Comparison of ENCODE assay signal across 17 cellular contexts in the genomic region with DNA sequence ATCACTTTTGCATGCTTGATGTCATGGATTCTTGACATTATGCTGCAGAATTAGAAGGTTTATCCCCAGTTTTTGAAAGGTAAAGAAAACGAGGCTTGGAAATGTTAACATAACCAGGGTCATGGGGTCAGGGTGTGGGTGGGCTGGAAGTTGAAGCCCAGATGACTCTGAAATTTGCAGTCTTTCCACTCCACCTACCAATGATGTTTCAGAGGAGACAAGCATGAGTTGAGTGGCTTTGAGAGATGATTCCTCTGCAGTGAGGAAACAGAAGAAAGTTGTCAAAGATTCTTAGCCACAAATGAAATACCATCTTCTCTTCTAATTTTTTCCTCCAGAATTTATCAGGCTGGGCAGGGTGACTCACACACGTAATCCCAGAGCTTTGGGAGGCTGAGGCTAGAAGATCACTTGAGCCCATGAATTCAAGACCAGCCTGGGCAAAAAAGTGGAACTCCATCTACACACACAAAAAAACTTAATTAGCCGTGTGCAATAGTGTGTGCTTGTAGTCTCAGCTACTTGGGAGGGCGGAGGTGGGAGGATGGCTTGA.
"Had no signal": no experiment of that assay in that cellular context is flagged by ENCODE, and none has a peak within 500 bp of the region (broad histone marks: within the 10 kb centered on the region; RNA-seq: fewer than 3 reads in every experiment).

No MANE protein-coding gene starts in this region.

- H3K27ac ChIP-seq: epithelial cell of prostate, right lobe of liver, suprapubic skin had no signal

- H3K4me3 Mint-ChIP-seq: activated CD4-positive, alpha-beta T cell treated with anti-CD3 and anti-CD28 coated beads, Interleukin-2, amount 10 ng/mL, durations not matched to agents 24 days and 14 days; activated CD8-positive, alpha-beta T cell treated with anti-CD3 and anti-CD28 coated beads, Interleukin-2, amount 10 ng/mL, durations not matched to agents 7 days and 5 days; activated naive CD8-positive, alpha-beta T cell; nephron had no signal

- H3K27me3 ChIP-seq: right lobe of liver, suprapubic skin had no signal

- DNase-seq: activated CD4-positive, alpha-beta T cell treated with anti-CD3 and anti-CD28 coated beads, Interleukin-2, amount 10 ng/mL, durations not matched to agents 24 days and 14 days; activated CD4-positive, CD25-positive, alpha-beta regulatory T cell; activated CD8-positive, alpha-beta memory T cell treated with anti-CD3 and anti-CD28 coated beads, Interleukin-2, amount 50 U/mL, for 4 hours; activated CD8-positive, alpha-beta T cell treated with anti-CD3 and anti-CD28 coated beads, Interleukin-2, amount 10 ng/mL, durations not matched to agents 7 days and 5 days; activated effector memory CD4-positive, alpha-beta T cell treated with anti-CD3 and anti-CD28 coated beads, Interleukin-2, amount 50 U/mL, for 16 hours; activated T-cell treated with anti-CD3 and anti-CD28 coated beads, Interleukin-2, amount 50 U/mL, for 48 hours; cerebellar nuclear complex; dermis blood vessel endothelial cell; occipital lobe; right lobe of liver; stimulated activated naive CD8-positive, alpha-beta T cell treated with anti-CD3 and anti-CD28 coated beads, Interleukin-15, Interleukin-2, amounts not matched to agents 100 U/mL and 50 U/mL, for 24 hours; trophoblast cell had no signal

- H3K9me3 ChIP-seq: right lobe of liver, suprapubic skin had no signal

- H3K27me3 Mint-ChIP-seq: activated CD4-positive, alpha-beta T cell treated with anti-CD3 and anti-CD28 coated beads, Interleukin-2, amount 10 ng/mL, durations not matched to agents 24 days and 14 days had no signal

- H3K27ac Mint-ChIP-seq: activated CD4-positive, alpha-beta T cell treated with anti-CD3 and anti-CD28 coated beads, Interleukin-2, amount 10 ng/mL, durations not matched to agents 24 days and 14 days; activated CD8-positive, alpha-beta T cell treated with anti-CD3 and anti-CD28 coated beads, Interleukin-2, amount 10 ng/mL, durations not matched to agents 7 days and 5 days; activated naive CD8-positive, alpha-beta T cell; progenitor cell of endocrine pancreas had no signal

- H3K36me3 Mint-ChIP-seq: activated naive CD8-positive, alpha-beta T cell had no signal

- H3K9me3 Mint-ChIP-seq: activated CD4-positive, alpha-beta T cell treated with anti-CD3 and anti-CD28 coated beads, Interleukin-2, amount 10 ng/mL, durations not matched to agents 24 days and 14 days had no signal

- H3K4me3 ChIP-seq: right lobe of liver, suprapubic skin had no signal

- ATAC-seq: activated CD8-positive, alpha-beta T cell treated with anti-CD3 and anti-CD28 coated beads, Interleukin-2, amount 10 ng/mL, durations not matched to agents 7 days and 5 days; right lobe of liver; stimulated activated naive CD8-positive, alpha-beta T cell treated with anti-CD3 and anti-CD28 coated beads, Interleukin-15, Interleukin-2, amounts not matched to agents 100 U/mL and 50 U/mL, for 24 hours had no signal

- H3K36me3 ChIP-seq: right lobe of liver, suprapubic skin had no signal

- H3K4me1 ChIP-seq: right lobe of liver, suprapubic skin had no signal

- H3K4me1 Mint-ChIP-seq: activated CD4-positive, alpha-beta T cell treated with anti-CD3 and anti-CD28 coated beads, Interleukin-2, amount 10 ng/mL, durations not matched to agents 24 days and 14 days had no signal
